ENCODE assay signal across 1 cellular context in the genomic region with DNA sequence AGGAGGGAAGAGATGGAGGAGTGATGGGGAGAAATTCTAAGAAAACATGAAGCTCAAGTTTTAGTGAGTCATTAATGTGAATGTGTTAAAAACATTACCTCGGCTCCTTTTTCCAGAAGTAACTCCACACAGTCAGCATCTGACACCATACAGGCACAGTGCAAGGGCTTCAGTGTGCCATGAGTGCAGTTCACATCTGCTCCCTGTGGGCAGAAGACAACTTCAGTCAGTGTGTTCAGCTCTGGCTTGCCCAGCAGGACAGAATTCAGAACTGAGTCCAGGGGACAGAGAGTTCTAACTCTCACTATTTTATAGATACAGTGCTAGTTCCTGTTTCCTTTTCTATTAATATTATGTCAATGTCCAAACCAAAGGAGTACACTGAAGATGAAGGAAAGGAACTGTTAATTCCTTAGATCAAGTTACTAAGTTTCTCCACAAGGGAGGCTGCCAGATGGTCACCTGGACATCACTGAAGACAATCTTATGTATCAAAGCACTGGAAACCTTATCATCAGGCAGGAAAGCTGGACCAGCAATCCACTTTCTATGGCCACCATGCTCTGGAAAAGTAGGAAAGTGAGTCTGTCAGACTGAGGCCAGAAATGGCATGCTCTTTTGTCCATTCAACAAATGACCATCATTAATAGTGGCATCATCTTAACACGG.
TF ChIP-seq lines count a peak whose summit lies in the region.

No MANE protein-coding gene starts in this region.

TF ChIP-seq in SK-N-SH, 30 proteins besides CTCF, POLR2A, EP300 and RAD21:
- TF ChIP-seq TCF12 (IDR thresholded peaks at IDR 0.05) = no peak
- TF ChIP-seq FOXM1 (IDR thresholded peaks at IDR 0.05; ENCODE audit: low read depth) = no peak
- no peak for TF ChIP-seq RFX5 (IDR thresholded peaks at IDR 0.05; ENCODE audit: low read length)
- TF ChIP-seq MEF2A (IDR thresholded peaks at IDR 0.05; ENCODE audit: borderline replicate concordance, low read depth) = no peak
- no peak for TF ChIP-seq PBX3 (IDR thresholded peaks at IDR 0.05)
- no peak for TF ChIP-seq USF2 (IDR thresholded peaks at IDR 0.05; ENCODE audit: borderline replicate concordance, low read depth, low read length)
- TF ChIP-seq SIN3A (IDR thresholded peaks at IDR 0.05; ENCODE audit: borderline replicate concordance, low read depth, low read length) = no peak
- TF ChIP-seq RCOR1 (IDR thresholded peaks at IDR 0.05; ENCODE audit: low read length) = no peak
